22 cellular contexts compared by ENCODE assay signal in the genomic region with DNA sequence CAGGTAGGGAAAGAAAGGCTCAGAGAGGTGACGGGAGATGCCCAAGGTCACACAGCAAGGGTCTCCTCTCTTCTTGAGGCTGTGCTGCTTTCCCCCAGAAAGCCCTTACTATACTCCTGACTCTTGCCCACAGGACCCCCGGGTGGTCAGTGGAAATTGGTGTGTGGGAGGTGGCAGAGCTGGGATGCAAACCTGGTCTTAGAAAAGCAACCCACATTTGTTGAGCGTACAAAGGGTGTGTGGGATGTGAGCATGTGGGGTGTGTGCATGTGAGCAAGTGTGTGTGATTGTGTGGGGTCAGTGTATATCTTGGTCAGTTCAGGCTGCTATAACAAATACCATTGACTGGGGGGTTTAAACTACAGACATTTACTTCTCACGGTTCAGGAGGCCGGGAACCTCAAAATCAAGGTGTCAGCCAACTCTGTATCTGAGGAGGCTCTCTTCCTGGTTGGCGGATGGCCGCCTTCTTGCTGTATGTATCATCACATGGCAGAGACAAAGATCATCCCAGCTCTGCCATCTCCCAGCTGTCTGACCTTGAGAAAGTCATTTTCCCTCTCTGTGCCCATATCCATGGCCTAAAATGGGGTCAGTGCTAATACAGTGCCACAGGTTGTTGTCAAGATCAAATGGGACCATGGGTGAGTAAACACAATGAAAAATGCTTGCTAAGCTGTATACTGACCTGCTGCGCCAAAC.
"Had no signal": no experiment of that assay in that cellular context is flagged by ENCODE, and none has a peak within 500 bp of the region (broad histone marks: within the 10 kb centered on the region; RNA-seq: fewer than 3 reads in every experiment).

No MANE protein-coding gene starts in this region.

- H3K9me3 ChIP-seq: prostate gland, right atrium auricular region, thoracic aorta had no signal

- ATAC-seq: activated CD8-positive, alpha-beta T cell treated with anti-CD3 and anti-CD28 coated beads for 36 hours; activated naive CD4-positive, alpha-beta T cell treated with anti-CD3 and anti-CD28 coated beads, Interleukin-2, amount 50 U/mL, for 72 hours; activated T-cell treated with anti-CD3 and anti-CD28 coated beads, Interleukin-2, amount 50 U/mL, for 72 hours; effector memory CD8-positive, alpha-beta T cell; left colon; stimulated activated naive CD8-positive, alpha-beta T cell treated with anti-CD3 and anti-CD28 coated beads, Interleukin-15, amount 100 ng/mL, for 72 hours had no signal

- H3K36me3 ChIP-seq: prostate gland, right atrium auricular region, thoracic aorta had no signal

- H3K4me1 ChIP-seq: prostate gland, right atrium auricular region had no signal

- H3K4me3 ChIP-seq: lung, prostate gland, right atrium auricular region, smooth muscle cell, thoracic aorta had no signal

- FAIRE-seq: islet of Langerhans, TTC549 had no signal

- H3K27ac ChIP-seq: epithelial cell of prostate, prostate gland, right atrium auricular region, thoracic aorta had no signal

- H3K27me3 ChIP-seq: right atrium auricular region had no signal

- DNase-seq: activated CD4-positive, alpha-beta T cell treated with anti-CD3 and anti-CD28 coated beads for 48 hours; activated CD4-positive, CD25-positive, alpha-beta regulatory T cell; activated CD8-positive, alpha-beta T cell treated with anti-CD3 and anti-CD28 coated beads for 36 hours; activated gamma-delta T cell treated with Interleukin-2 at 50 U/mL for 16 hours; activated T-cell treated with anti-CD3 and anti-CD28 coated beads, Interleukin-2, amount 50 U/mL, for 72 hours; dermis blood vessel endothelial cell; effector memory CD8-positive, alpha-beta T cell; foreskin fibroblast; hippocampal formation; left colon; occipital lobe; stimulated activated CD4-positive, alpha-beta T cell treated with anti-CD3 and anti-CD28 coated beads, Interleukin-4, amount 100 ng/mL, for 1 hour; stimulated activated naive CD8-positive, alpha-beta T cell treated with anti-CD3 and anti-CD28 coated beads, Interleukin-15, amount 100 ng/mL, for 72 hours had no signal
